Comparison of ENCODE assay signal across 9 cellular contexts in the genomic region with DNA sequence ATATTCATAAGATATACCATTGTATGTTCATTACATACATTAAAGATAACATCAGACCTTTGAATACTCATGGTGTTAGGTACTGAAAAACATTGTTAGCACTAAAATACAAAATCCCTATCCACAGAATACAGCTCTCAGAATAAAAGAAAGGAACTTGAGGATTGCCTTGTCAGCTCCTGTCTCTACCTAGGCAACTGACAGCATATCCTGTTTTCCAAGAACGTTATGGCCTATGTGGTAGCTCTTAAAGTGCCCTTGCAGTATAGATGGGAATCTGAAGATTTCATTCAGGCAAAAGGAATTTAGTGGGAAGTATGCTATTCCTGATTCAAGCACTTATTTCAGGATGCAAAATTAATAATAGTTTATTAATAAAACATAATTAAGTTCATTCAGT. TPM values are rescaled to one million over a fixed set of nuclear protein-coding genes. Genes with fewer than 3 reads are reported as not detected.
A peak's percentile ranks its signal among the peaks of the same experiment; 100 is the strongest.
DNase-seq lines count a peak whose midpoint lies in the region; FAIRE-seq and TF ChIP-seq lines count a peak whose summit lies in the region.
"Had no signal": no experiment of that assay in that cellular context is flagged by ENCODE, and none has a peak within 500 bp of the region (broad histone marks: within the 10 kb centered on the region; RNA-seq: fewer than 3 reads in every experiment).

No MANE protein-coding gene starts in this region.

- H3K27ac Mint-ChIP-seq in HFFc6 (no peak overlapping the region), Caco-2 (ENCODE audit: unreplicated experiment) (no peak overlapping the region)

- peak overlapping the region; percentile 92 for H3K4me3 ChIP-seq in AG10803 (ENCODE audit: low read length)
- peak overlapping the region in 2 of 3 experiments; percentile 85 to 89 for H3K4me3 ChIP-seq in mammary epithelial cell (replicated peaks in 1 of 3; ENCODE audit: insufficient read depth in 1 of 3, low read depth in 2 of 3, low read length in 3 of 3)
- peak overlapping the region; percentile 79 for H3K4me3 ChIP-seq in neural cell (ENCODE audit: low read length)
- no peak overlapping the region for H3K4me3 ChIP-seq in small intestine (ENCODE audit: low read depth in 1 of 2, low read length in 2 of 2)
- H3K4me3 ChIP-seq in Caco-2 (ENCODE audit: low read depth, low read length) = no peak overlapping the region

- in situ Hi-C loops in mammary epithelial cell (cut with MboI; ENCODE audit: low sequenced_read_pairs in 2 of 2) = no loop called here

- peaks cover 31% of the 10 kb centered on the region for H3K4me1 Mint-ChIP-seq in HFFc6 (ENCODE audit: low read depth)
- H3K4me1 Mint-ChIP-seq in Caco-2 (ENCODE audit: low read depth, unreplicated experiment) = peaks cover 5% of the 10 kb centered on the region

- no peak for TF ChIP-seq CTCF in AG10803 (conservative IDR thresholded peaks at IDR 0.05; ENCODE audit: low read length)
- no peak for TF ChIP-seq CTCF in HFFc6 (IDR thresholded peaks at IDR 0.05)
- TF ChIP-seq CTCF in mammary epithelial cell (conservative IDR thresholded peaks at IDR 0.05 in 1 of 2, IDR thresholded peaks at IDR 0.05 in 1 of 2; ENCODE audit: extremely low read depth in 1 of 2, insufficient read depth in 1 of 2, low read depth in 1 of 2, low read length in 2 of 2) = no peak
- no peak for TF ChIP-seq CTCF in neural cell (IDR thresholded peaks at IDR 0.05; ENCODE audit: poor library complexity, severe bottlenecking)
- TF ChIP-seq CTCF in GM10266 (IDR thresholded peaks at IDR 0.05; ENCODE audit: control insufficient read depth, insufficient read depth, low read depth, missing control alignments) = no peak
- no peak for TF ChIP-seq CTCF in Caco-2 (IDR thresholded peaks at IDR 0.05; ENCODE audit: insufficient read depth in 1 of 2, low read depth in 1 of 2, low read length in 1 of 2, severe bottlenecking in 1 of 2, unreplicated experiment in 1 of 2)

- H3K36me3 ChIP-seq in mammary epithelial cell (ENCODE audit: insufficient read depth, low read length) = no peaks in the 10 kb centered on the region
- no peaks in the 10 kb centered on the region for H3K36me3 ChIP-seq in neural cell (ENCODE audit: insufficient read depth, low read length)
- no peaks in the 10 kb centered on the region for H3K36me3 ChIP-seq in small intestine (ENCODE audit: control insufficient read depth in 2 of 2, insufficient read depth in 2 of 2, low read length in 2 of 2)
- no peaks in the 10 kb centered on the region for H3K36me3 ChIP-seq in Caco-2 (ENCODE audit: control insufficient read depth, insufficient read depth, low read length)

- peak overlapping the region; percentile 96 for H3K9ac ChIP-seq in mammary epithelial cell (ENCODE audit: insufficient read depth, low read length)
- H3K9ac ChIP-seq in neural cell (ENCODE audit: low read length) = no peak overlapping the region

- peak overlapping the region; percentile 97 for H3K4me3 Mint-ChIP-seq in HFFc6
- no peak overlapping the region for H3K4me3 Mint-ChIP-seq in Caco-2 (ENCODE audit: unreplicated experiment)

- peaks cover 2% of the 10 kb centered on the region for H3K27me3 Mint-ChIP-seq in HFFc6 (ENCODE audit: insufficient read depth)
- H3K27me3 Mint-ChIP-seq in Caco-2 (ENCODE audit: insufficient read depth, unreplicated experiment) = no peaks in the 10 kb centered on the region

- H3K36me3 Mint-ChIP-seq in HFFc6 (ENCODE audit: low read depth) = peaks cover 28% of the 10 kb centered on the region
- H3K36me3 Mint-ChIP-seq in Caco-2 (ENCODE audit: insufficient read depth, unreplicated experiment) = peaks cover 19% of the 10 kb centered on the region

- CTCF ChIA-PET in mammary epithelial cell (lab: Charles Lee; ENCODE audit: low non-redundant PET) (no interaction called here), Caco-2 (lab: Charles Lee) (no interaction called here)

- no peaks in the 10 kb centered on the region for H3F3A ChIP-seq in neural cell (ENCODE audit: insufficient read depth, low read length, poor library complexity, severe bottlenecking)

- H3K4me2 ChIP-seq in mammary epithelial cell (ENCODE audit: insufficient read depth, low read depth, low read length) = peak overlapping the region; percentile 83
- H3K4me2 ChIP-seq in neural cell (ENCODE audit: low read length) = peak overlapping the region; percentile 87

- intact Hi-C loops in mammary epithelial cell (cut with micrococcal nuclease) (loop anchor here (5.0 to 10.0 kb wide), 3 partner anchors 111 to 514 kb away; no protein-coding TSS in a partner anchor), Caco-2 (cut with micrococcal nuclease; ENCODE audit: unreplicated experiment) (loop anchor here (5.0 kb wide), 2 partner anchors 389 to 519 kb away; no protein-coding TSS in a partner anchor)

- POLR2A ChIA-PET in Caco-2 (lab: Charles Lee) = no interaction called here

- TF ChIP-seq RAD21 in neural cell (conservative IDR thresholded peaks at IDR 0.05) = no peak

- H3K9me2 ChIP-seq in neural cell (ENCODE audit: insufficient read depth, low read length) = no peaks in the 10 kb centered on the region

- peaks cover 53% of the 10 kb centered on the region for H3K79me2 ChIP-seq in mammary epithelial cell (ENCODE audit: insufficient read depth, low read length)
- peaks cover 36% of the 10 kb centered on the region for H3K79me2 ChIP-seq in neural cell (replicated peaks; ENCODE audit: insufficient read depth, low read length)

- H3K27me3 ChIP-seq in mammary epithelial cell (ENCODE audit: insufficient read depth, low read length) = no peaks in the 10 kb centered on the region
- no peaks in the 10 kb centered on the region for H3K27me3 ChIP-seq in neural cell (ENCODE audit: insufficient read depth, low read depth, low read length)
- no peaks in the 10 kb centered on the region for H3K27me3 ChIP-seq in small intestine (ENCODE audit: control insufficient read depth in 2 of 2, insufficient read depth in 2 of 2, low read length in 2 of 2)
- no peaks in the 10 kb centered on the region for H3K27me3 ChIP-seq in Caco-2 (replicated peaks; ENCODE audit: control insufficient read depth, insufficient read depth, low read length)

- DNase-seq in AG10803 (ENCODE audit: low read depth) (no peak), HFFc6 (no peak), mammary epithelial cell (no peak), small intestine (no peak), GM10266 (ENCODE audit: extremely low spot score) (no peak), Caco-2 (no peak)
- DNase-seq in activated effector memory CD4-positive, alpha-beta T cell treated with Interleukin-2 at 50 U/mL for 16 hours = no peak

- no peaks in the 10 kb centered on the region for H3K9me3 ChIP-seq in mammary epithelial cell (replicated peaks; ENCODE audit: insufficient read depth, low read length)
- no peaks in the 10 kb centered on the region for H3K9me3 ChIP-seq in neural cell (ENCODE audit: low read length)
- H3K9me3 ChIP-seq in small intestine (ENCODE audit: control insufficient read depth, low read depth) = no peaks in the 10 kb centered on the region
- H3K9me3 ChIP-seq in Caco-2 = no peaks in the 10 kb centered on the region

- no peak for FAIRE-seq in small intestine (lab: Jason Lieb, UNC)

- H3K4me1 ChIP-seq in mammary epithelial cell (ENCODE audit: insufficient read depth, low read length) (peaks cover 9% of the 10 kb centered on the region), small intestine (ENCODE audit: control insufficient read depth in 2 of 2, insufficient read depth in 1 of 2, low read depth in 1 of 2, low read length in 1 of 2) (peaks cover 2 to 3% of the 10 kb centered on the region in 2 donors), Caco-2 (peaks cover 10% of the 10 kb centered on the region; the same call in 1 of the 2 replicates)

- no peak overlapping the region for H2AFZ ChIP-seq in mammary epithelial cell (ENCODE audit: low read depth, low read length)
- no peak overlapping the region for H2AFZ ChIP-seq in neural cell (ENCODE audit: low read depth, low read length)

- WGBS in mammary epithelial cell (ENCODE audit: low coverage, missing lambda C conversion rate) = 0% methylated on average over 1 of the region's 1 CpG
- WGBS in small intestine, 3 donors = 3 to 8% (median 3%) methylated on average over 1 of the region's 1 CpG

- no peaks in the 10 kb centered on the region for H4K20me1 ChIP-seq in mammary epithelial cell (ENCODE audit: insufficient read depth, low read length)
- H4K20me1 ChIP-seq in neural cell (ENCODE audit: insufficient read depth) = no peaks in the 10 kb centered on the region

- dilution Hi-C loops in mammary epithelial cell (cut with HindIII; ENCODE audit: low sequenced_read_pairs) = no loop called here

- BruUV-seq in mammary epithelial cell (replicated peaks; lab: Mats Ljungman, UMichigan) (no TSS peak), Caco-2 (replicated peaks; lab: Mats Ljungman, UMichigan) (no TSS peak)

- H3K27ac ChIP-seq in mammary epithelial cell (ENCODE audit: insufficient read depth, low read depth, low read length) (no peak overlapping the region), neural cell (ENCODE audit: low read length) (no peak overlapping the region), small intestine (ENCODE audit: low read depth in 1 of 2, low read length in 1 of 2) (no peak overlapping the region)

- H3K9me3 Mint-ChIP-seq in HFFc6 (no peaks in the 10 kb centered on the region), Caco-2 (ENCODE audit: unreplicated experiment) (no peaks in the 10 kb centered on the region)
- H3K9me3 Mint-ChIP-seq: neural crest cell had no signal

- TF ChIP-seq EP300 in neural cell (conservative IDR thresholded peaks at IDR 0.05; ENCODE audit: poor library complexity, severe bottlenecking) = no peak

TF ChIP-seq in neural cell, 6 proteins besides CTCF, POLR2A, EP300 and RAD21:
- no peak for TF ChIP-seq TAF1 (IDR thresholded peaks at IDR 0.05; ENCODE audit: low read depth)

RNA-seq across cellular contexts. Expression of a gene that starts 1.8 kb away (rescaled TPM):
- 100 to 1,000 TPM; 104 to 122 (median 113) TPM for total RNA-seq in HFFc6 (2021; fragmentation: NEBNext Ultra II Directional; extraction: Animal tissue kit (Norgen Biotek cat#: 25700))
- total RNA-seq in mammary epithelial cell = 100 to 1,000 TPM in 1 of 2 donors, 10 to 100 TPM in 1; 83.2 to 101 TPM
- polyA plus RNA-seq in mammary epithelial cell = 29.6 TPM
- polyA minus RNA-seq in mammary epithelial cell = 52.8 TPM
- 67.2 and 68.2 TPM in 2 replicates for polyA plus RNA-seq in neural cell
- polyA minus RNA-seq in neural cell = 238 and 278 TPM in 2 replicates
- 100 to 1,000 TPM in 1 of 3 donors, 10 to 100 TPM in 2; 16.7 to 103 (median 49.0) TPM for polyA plus RNA-seq in small intestine
- 60.7 and 62.5 TPM in 2 replicates for total RNA-seq in Caco-2 (2022)

Comparison
In these comparisons a context has a peak if more than half of its experiments do, and no peak if none do; other contexts are left out.
1. H3K4me3 ChIP-seq: peak in AG10803 (single experiment), mammary epithelial cell (2 of 3) and neural cell (single experiment); none in small intestine (0 of 2) and Caco-2 (single experiment).